In genomic region chr19:4794971-4795370, GRCh38 we compare ENCODE assay signal across 1 cellular context.
TF ChIP-seq lines count a peak whose summit lies in the region.

No MANE protein-coding gene starts in this region.

TF ChIP-seq in K562, 482 proteins besides CTCF, POLR2A, EP300 and RAD21:
- peak; percentile 20; the same call in 1 of the 2 replicates for TF ChIP-seq RBFOX2 (IDR thresholded peaks at IDR 0.05; ENCODE audit: low read depth, low read length)
- TF ChIP-seq, protein P1, sequence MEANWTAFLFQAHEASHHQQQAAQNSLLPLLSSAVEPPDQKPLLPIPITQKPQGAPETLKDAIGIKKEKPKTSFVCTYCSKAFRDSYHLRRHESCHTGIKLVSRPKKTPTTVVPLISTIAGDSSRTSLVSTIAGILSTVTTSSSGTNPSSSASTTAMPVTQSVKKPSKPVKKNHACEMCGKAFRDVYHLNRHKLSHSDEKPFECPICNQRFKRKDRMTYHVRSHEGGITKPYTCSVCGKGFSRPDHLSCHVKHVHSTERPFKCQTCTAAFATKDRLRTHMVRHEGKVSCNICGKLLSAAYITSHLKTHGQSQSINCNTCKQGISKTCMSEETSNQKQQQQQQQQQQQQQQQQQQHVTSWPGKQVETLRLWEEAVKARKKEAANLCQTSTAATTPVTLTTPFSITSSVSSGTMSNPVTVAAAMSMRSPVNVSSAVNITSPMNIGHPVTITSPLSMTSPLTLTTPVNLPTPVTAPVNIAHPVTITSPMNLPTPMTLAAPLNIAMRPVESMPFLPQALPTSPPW (CRISPR knock-in tag; IDR thresholded peaks at IDR 0.05): no peak
- peak in 1 of 3 experiments; percentile 16 for TF ChIP-seq YY1 (IDR thresholded peaks at IDR 0.05; ENCODE audit: borderline replicate concordance in 1 of 3, control insufficient read depth in 1 of 3, extremely low read depth in 1 of 3, insufficient read depth in 3 of 3, insufficient read length in 1 of 3, insufficient replicate concordance in 2 of 3, low read depth in 1 of 3, low read length in 2 of 3)
